ENCODE assay signal across 8 cellular contexts in the genomic region with DNA sequence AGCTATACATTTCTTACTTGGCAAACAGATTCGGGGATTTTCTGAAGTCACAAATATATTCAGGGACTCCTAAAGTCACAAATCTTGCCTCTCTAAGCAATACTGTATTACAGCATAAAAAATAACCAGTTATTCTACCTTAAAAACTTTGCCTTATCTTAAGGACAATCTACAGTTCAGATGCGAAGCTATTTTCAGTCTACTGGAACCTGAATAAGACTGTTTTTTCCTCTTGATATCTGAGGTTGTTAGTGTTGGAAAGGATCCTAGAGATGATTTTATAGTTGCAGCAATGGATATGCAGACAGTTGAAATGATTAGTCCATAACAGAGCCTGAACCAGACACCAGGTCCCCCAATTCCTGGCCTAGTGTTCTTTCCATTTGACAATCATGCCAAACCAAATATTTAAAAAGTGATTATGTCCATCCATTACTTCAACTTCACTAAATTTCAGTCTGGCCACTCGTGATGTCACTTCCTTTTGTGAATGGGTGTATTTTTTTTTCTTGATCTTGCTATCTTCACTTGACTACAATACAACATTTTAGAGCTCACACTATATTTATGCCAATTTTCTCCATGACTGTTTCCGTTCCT. TPM values are rescaled to one million over a fixed set of nuclear protein-coding genes. Genes with fewer than 3 reads are reported as not detected.
DNase-seq lines count a peak whose midpoint lies in the region; ATAC-seq and TF ChIP-seq lines count a peak whose summit lies in the region.

No MANE protein-coding gene starts in this region.

- no peaks in the 10 kb centered on the region for H3K9me3 Mint-ChIP-seq in activated CD4-positive, alpha-beta T cell treated with anti-CD3 and anti-CD28 coated beads for 36 hours (ENCODE audit: low read depth)

- in situ Hi-C loops in GM13976 (cut with MboI; ENCODE audit: low sequenced_read_pairs, unreplicated experiment): no loop called here

- H3K4me3 Mint-ChIP-seq in activated CD4-positive, alpha-beta T cell treated with anti-CD3 and anti-CD28 coated beads for 36 hours: peak overlapping the region; percentile 69

- H3K9me3 ChIP-seq in WERI-Rb-1 (ENCODE audit: severe bottlenecking) (no peaks in the 10 kb centered on the region), left ventricle myocardium inferior (replicated peaks) (no peaks in the 10 kb centered on the region)

- H3K27me3 ChIP-seq in WERI-Rb-1 (ENCODE audit: insufficient read depth, low read depth, severe bottlenecking) (no peaks in the 10 kb centered on the region), left ventricle myocardium inferior (ENCODE audit: low read depth) (no peaks in the 10 kb centered on the region)

- CTCF ChIA-PET in activated CD4-positive, alpha-beta T cell treated with anti-CD3 and anti-CD28 coated beads for 36 hours (lab: Charles Lee): no interaction called here

- H3K27ac ChIP-seq in WERI-Rb-1: peak overlapping the region; percentile 98
- peak overlapping the region; percentile 93 for H3K27ac ChIP-seq in left ventricle myocardium inferior (replicated peaks)

- peaks cover 66% of the 10 kb centered on the region for H3K4me1 ChIP-seq in left ventricle myocardium inferior

- peak overlapping the region; percentile 89 for H3K4me3 ChIP-seq in WERI-Rb-1 (ENCODE audit: low read depth, low read length)
- peak overlapping the region; percentile 92 for H3K4me3 ChIP-seq in left ventricle myocardium inferior

- H3K4me1 Mint-ChIP-seq in activated CD4-positive, alpha-beta T cell treated with anti-CD3 and anti-CD28 coated beads for 36 hours: peaks cover 9% of the 10 kb centered on the region

- peaks cover 25% of the 10 kb centered on the region for H3K27me3 Mint-ChIP-seq in activated CD4-positive, alpha-beta T cell treated with anti-CD3 and anti-CD28 coated beads for 36 hours

- intact Hi-C loops in activated CD4-positive, alpha-beta T cell treated with anti-CD3 and anti-CD28 coated beads for 36 hours (cut with DNase I, micrococcal nuclease): loop anchor here (2.0 to 5.0 kb wide), 5 partner anchors 99 to 664 kb away; a partner anchor contains a TSS
- intact Hi-C loops in left ventricle myocardium inferior (cut with micrococcal nuclease): no loop called here

- H3K36me3 Mint-ChIP-seq in activated CD4-positive, alpha-beta T cell treated with anti-CD3 and anti-CD28 coated beads for 36 hours (ENCODE audit: low read depth): no peaks in the 10 kb centered on the region

- no peak for DNase-seq in activated CD4-positive, alpha-beta T cell treated with anti-CD3 and anti-CD28 coated beads for 36 hours
- DNase-seq in activated CD4-positive, alpha-beta T cell treated with anti-CD3 and anti-CD28 coated beads, Interleukin-2, amount 50 U/mL, for 48 hours: no peak
- DNase-seq in WERI-Rb-1 (no peak), left ventricle myocardium inferior (no peak), smooth muscle cell of the brain vasculature (ENCODE audit: low read depth, low spot score) (peak; percentile 32), DMS79 treated with DMSO at 0.1 percent for 48 hours (lab: John Stamatoyannopoulos, UW) (no peak), GM13976 (ENCODE audit: low spot score) (no peak)

- TF ChIP-seq CTCF in WERI-Rb-1 (IDR thresholded peaks at IDR 0.05; ENCODE audit: low read depth, low read length): no peak
- TF ChIP-seq CTCF in left ventricle myocardium inferior (IDR thresholded peaks at IDR 0.05; ENCODE audit: borderline replicate concordance): no peak
- TF ChIP-seq CTCF in GM13976 (IDR thresholded peaks at IDR 0.05; ENCODE audit: borderline replicate concordance, control extremely low read depth, extremely low read depth, insufficient read depth, missing control alignments): no peak

- H3K27ac Mint-ChIP-seq in activated CD4-positive, alpha-beta T cell treated with anti-CD3 and anti-CD28 coated beads for 36 hours: no peak overlapping the region

- POLR2A ChIA-PET in activated CD4-positive, alpha-beta T cell treated with anti-CD3 and anti-CD28 coated beads for 36 hours (lab: Charles Lee): interaction anchor here (0.6 kb wide), 2 partner anchors 162 to 359 kb away, joined by 3 read pairs; no protein-coding TSS in a partner anchor

- ATAC-seq in activated CD4-positive, alpha-beta T cell treated with anti-CD3 and anti-CD28 coated beads for 36 hours: no peak
- ATAC-seq in GM21619 (IDR thresholded peaks at IDR 0.05; ENCODE audit: unreplicated experiment): no peak

- H3K36me3 ChIP-seq in WERI-Rb-1 (peaks cover 43% of the 10 kb centered on the region), left ventricle myocardium inferior (no peaks in the 10 kb centered on the region)

RNA-seq across cellular contexts. Expression of a gene that starts 1.8 kb away (rescaled TPM):
- 1 to 10 TPM; 5.0 to 7.4 TPM for total RNA-seq in activated CD4-positive, alpha-beta T cell treated with anti-CD3 and anti-CD28 coated beads for 36 hours
- total RNA-seq in left ventricle myocardium inferior: 38.0 TPM
